7 cellular contexts compared by ENCODE assay signal in genomic region chr3:16904640-16905417, GRCh38. TPM values are rescaled to one million over a fixed set of nuclear protein-coding genes. Genes with fewer than 3 reads are reported as not detected.
DNase-seq lines count a peak whose midpoint lies in the region; ATAC-seq and TF ChIP-seq lines count a peak whose summit lies in the region.
"Not testable (repeated sequence)": the region's sequence is repeated elsewhere in the genome, so short reads cannot be mapped to it uniquely, and the experiment has no call there.

No MANE protein-coding gene starts in this region.

- peak; percentile 62 for ATAC-seq in activated B cell treated with CpG ODN at 0.5 μM for 24 hours (ENCODE audit: low read depth)
- ATAC-seq in gastrocnemius medialis = peak in 1 of 2 donors; percentile 28

- H3K36me3 Mint-ChIP-seq in H9 (ENCODE audit: insufficient read depth in 1 of 3, low read depth in 3 of 3); endodermal cell (ENCODE audit: low read depth): not testable (repeated sequence)
- H3K36me3 Mint-ChIP-seq in activated B cell treated with CpG ODN at 0.5 μM for 24 hours (ENCODE audit: low read depth) = peaks cover 13% of the 10 kb centered on the region

- H3K79me1 ChIP-seq in H9 (ENCODE audit: insufficient read depth, low read depth, low read length, poor library complexity, severe bottlenecking) = not testable (repeated sequence)

- not testable (repeated sequence) for H2AFZ ChIP-seq in H9 (ENCODE audit: low read length); KMS-11 (ENCODE audit: low read depth)

- DNase-seq in GM12865 (ENCODE audit: low read depth) = peak; percentile 47
- not testable (repeated sequence) for DNase-seq in H9, activated B cell treated with CpG ODN at 0.5 μM for 24 hours, endodermal cell, gastrocnemius medialis
- peak; percentile 78 for DNase-seq in activated effector memory CD4-positive, alpha-beta T cell treated with anti-CD3 and anti-CD28 coated beads, Interleukin-2, amount 50 U/mL, for 16 hours

- in situ Hi-C loops in gastrocnemius medialis (cut with MboI; ENCODE audit: low sequenced_read_pairs in 4 of 4) = not testable (repeated sequence)

- not testable (repeated sequence) for H3K4me3 Mint-ChIP-seq in H9, endodermal cell
- peak overlapping the region; percentile 47 for H3K4me3 Mint-ChIP-seq in activated B cell treated with CpG ODN at 0.5 μM for 24 hours

- not testable (repeated sequence) for H3K36me3 ChIP-seq in KMS-11 (ENCODE audit: insufficient read depth); endodermal cell (ENCODE audit: control insufficient read depth, insufficient read depth, low read length); gastrocnemius medialis

- TF ChIP-seq CTCF in GM12865 (IDR thresholded peaks at IDR 0.05; ENCODE audit: insufficient read depth, low read depth, low read length, missing control alignments); H9 (conservative IDR thresholded peaks at IDR 0.05); KMS-11 (conservative IDR thresholded peaks at IDR 0.05; ENCODE audit: low read depth, low read length); activated B cell treated with CpG ODN at 0.5 μM for 24 hours (IDR thresholded peaks at IDR 0.05); endodermal cell (conservative IDR thresholded peaks at IDR 0.05); gastrocnemius medialis (IDR thresholded peaks at IDR 0.05 in 4 of 5, conservative IDR thresholded peaks at IDR 0.05 in 1 of 5): not testable (repeated sequence)

- not testable (repeated sequence) for H3K9ac ChIP-seq in H9 (ENCODE audit: extremely low read depth, insufficient read length, low read length); KMS-11; endodermal cell (ENCODE audit: extremely low read depth, low read length, poor library complexity, severe bottlenecking)

- not testable (repeated sequence) for H3K4me2 ChIP-seq in H9 (ENCODE audit: insufficient read depth, insufficient read length, low read length)
- peak overlapping the region; percentile 87 for H3K4me2 ChIP-seq in KMS-11

- H3K27me3 Mint-ChIP-seq in H9 (ENCODE audit: low read depth); activated B cell treated with CpG ODN at 0.5 μM for 24 hours; endodermal cell (ENCODE audit: insufficient read depth): not testable (repeated sequence)

- WGBS in H9 (ENCODE audit: extremely low coverage, insufficient read length, low lambda C conversion rate) = no CpG with 5 or more reads among the region's 4 CpGs
- 89% methylated on average over 4 of the region's 4 CpGs; no CpG with 5 or more reads in 1 of the 2 experiments for WGBS in endodermal cell (ENCODE audit: insufficient coverage in 1 of 2, insufficient read length in 1 of 2), 2 experiments

- not testable (repeated sequence) for H3K9me3 Mint-ChIP-seq in H9, activated B cell treated with CpG ODN at 0.5 μM for 24 hours, endodermal cell

- H3K4me1 Mint-ChIP-seq in H9 = peaks cover 55 to 67% of the 10 kb centered on the region in 2 experiments
- H3K4me1 Mint-ChIP-seq in activated B cell treated with CpG ODN at 0.5 μM for 24 hours = peaks cover 87% of the 10 kb centered on the region
- peaks cover 17% of the 10 kb centered on the region for H3K4me1 Mint-ChIP-seq in endodermal cell

- H4K20me1 ChIP-seq in H9 (ENCODE audit: control insufficient read depth, insufficient read depth, insufficient read length); KMS-11 (ENCODE audit: insufficient read depth): not testable (repeated sequence)

- peak overlapping the region in 2 of 3 experiments; percentile 77 to 81; a peak in 4 of 7 replicates for H3K27ac Mint-ChIP-seq in H9
- peak overlapping the region; percentile 84 for H3K27ac Mint-ChIP-seq in activated B cell treated with CpG ODN at 0.5 μM for 24 hours
- H3K27ac Mint-ChIP-seq in endodermal cell = peak overlapping the region; percentile 18

- H2BK120ac ChIP-seq in H9 (ENCODE audit: low read depth, low read length, poor library complexity, severe bottlenecking) = not testable (repeated sequence)

- intact Hi-C loops in activated B cell treated with CpG ODN at 0.5 μM for 24 hours (cut with micrococcal nuclease) = loop anchor here (1.0 to 2.0 kb wide), 3 partner anchors 7 to 20 kb away; partner anchors contain the start of gene PLCL2
- intact Hi-C loops in gastrocnemius medialis (cut with DNase I; ENCODE audit: low total_unique reads) = loop anchor here (5.0 kb wide), 1 partner anchor 182 kb away; no protein-coding TSS in a partner anchor

- H2BK15ac ChIP-seq in H9 (ENCODE audit: low read depth, low read length) = not testable (repeated sequence)

- H2BK12ac ChIP-seq in H9 (ENCODE audit: insufficient read length, low read depth, low read length) = not testable (repeated sequence)

- not testable (repeated sequence) for H3K4ac ChIP-seq in H9 (ENCODE audit: low read depth, low read length)

- not testable (repeated sequence) for H3K27ac ChIP-seq in H9 (ENCODE audit: insufficient read length, low read depth, low read length); endodermal cell (ENCODE audit: low read depth, low read length)
- peak overlapping the region; percentile 7; the same call in 1 of the 2 replicates for H3K27ac ChIP-seq in KMS-11
- peak overlapping the region; percentile 76 to 86 (median 84) for H3K27ac ChIP-seq in gastrocnemius medialis

- POLR2A ChIA-PET in activated B cell treated with CpG ODN at 0.5 μM for 24 hours (lab: Charles Lee) = interaction anchor here (0.8 to 1.5 kb wide), 4 partner anchors 9 to 63 kb away, joined by 4 to 5 read pairs (median 5); no protein-coding TSS in a partner anchor

- H3K14ac ChIP-seq in H9 (ENCODE audit: insufficient read depth, low read length) = not testable (repeated sequence)

- not testable (repeated sequence) for H2BK5ac ChIP-seq in H9 (ENCODE audit: insufficient read length, low read length)

- not testable (repeated sequence) for H4K91ac ChIP-seq in H9 (ENCODE audit: insufficient read length, low read depth, low read length)

- H3K79me2 ChIP-seq in H9 (ENCODE audit: insufficient read depth, low read length) = not testable (repeated sequence)
- peaks cover 94% of the 10 kb centered on the region for H3K79me2 ChIP-seq in KMS-11 (ENCODE audit: insufficient read depth, low read depth)

- not testable (repeated sequence) for H3K56ac ChIP-seq in H9 (ENCODE audit: insufficient read length, low read depth, low read length)

- not testable (repeated sequence) for H3K4me1 ChIP-seq in H9 (ENCODE audit: insufficient read depth, low read length); endodermal cell (ENCODE audit: control insufficient read depth, insufficient read depth, low read length)
- H3K4me1 ChIP-seq in KMS-11 (ENCODE audit: low read depth, poor library complexity, severe bottlenecking) (peaks cover 98% of the 10 kb centered on the region), gastrocnemius medialis (peaks cover 90 to 94% of the 10 kb centered on the region in 2 donors)

- H3K27me3 ChIP-seq in H9 (ENCODE audit: insufficient read depth, low read length); KMS-11 (ENCODE audit: insufficient read depth, low read depth); endodermal cell (ENCODE audit: control insufficient read depth, insufficient read depth, low read length, poor library complexity, severe bottlenecking); gastrocnemius medialis: not testable (repeated sequence)

- not testable (repeated sequence) for H2BK20ac ChIP-seq in H9 (ENCODE audit: low read depth, low read length, poor library complexity, severe bottlenecking)

- H3K9me3 ChIP-seq in H9 (ENCODE audit: control insufficient read depth, low read depth, low read length); endodermal cell (ENCODE audit: control insufficient read depth, low read length); gastrocnemius medialis: not testable (repeated sequence)

- not testable (repeated sequence) for H4K8ac ChIP-seq in H9 (replicated peaks; ENCODE audit: insufficient read length, low read depth, low read length)

- H3K4me3 ChIP-seq in GM12865 (ENCODE audit: low read depth, low read length); KMS-11 (IDR thresholded peaks at IDR 0.05; ENCODE audit: insufficient read depth, low read depth, low read length); endodermal cell (ENCODE audit: low read length); gastrocnemius medialis: not testable (repeated sequence)

- CTCF ChIA-PET in activated B cell treated with CpG ODN at 0.5 μM for 24 hours (lab: Charles Lee) = not testable (repeated sequence)

- not testable (repeated sequence) for H2AK5ac ChIP-seq in H9 (ENCODE audit: insufficient read length, low read length)

- H3K23ac ChIP-seq in H9 (ENCODE audit: insufficient read length, low read depth, low read length) = not testable (repeated sequence)

- TF ChIP-seq POLR2A in gastrocnemius medialis (IDR thresholded peaks at IDR 0.05) = not testable (repeated sequence)

- not testable (repeated sequence) for H3K18ac ChIP-seq in H9 (ENCODE audit: insufficient read length, low read depth, low read length)

- H3T11ph ChIP-seq in H9 (ENCODE audit: low read length) = not testable (repeated sequence)

- not testable (repeated sequence) for H3K23me2 ChIP-seq in H9 (ENCODE audit: insufficient read length, low read depth, low read length, poor library complexity, severe bottlenecking)

- H4K5ac ChIP-seq in H9 (ENCODE audit: insufficient read length, low read depth, low read length) = not testable (repeated sequence)

RNA-seq across cellular contexts. Expression of gene PLCL2, which starts 20.1 kb away (rescaled TPM):
- total RNA-seq in H9 (2021) (30.5 and 32.1 TPM in 2 replicates), activated B cell treated with CpG ODN at 0.5 μM for 24 hours (33.3 and 40.0 TPM in 2 replicates), endodermal cell (1 to 10 TPM; 4.2 to 6.9 TPM), gastrocnemius medialis (10 to 100 TPM; 23.9 to 37.2 (median 32.7) TPM)
- polyA plus RNA-seq in endodermal cell (2013, experiment 1 of 2) = 8.0 TPM
- polyA plus RNA-seq in endodermal cell (2013, experiment 2 of 2) = 6.3 TPM

Comparison
In these comparisons a context has a peak if more than half of its experiments do, and no peak if none do; other contexts are left out.
1. H3K27ac Mint-ChIP-seq: peak in every context shown above with its lines; median percentile 84 in activated B cell treated with CpG ODN at 0.5 μM for 24 hours; 79 in H9; 18 in endodermal cell.